26 cellular contexts compared by ENCODE assay signal in the genomic region with DNA sequence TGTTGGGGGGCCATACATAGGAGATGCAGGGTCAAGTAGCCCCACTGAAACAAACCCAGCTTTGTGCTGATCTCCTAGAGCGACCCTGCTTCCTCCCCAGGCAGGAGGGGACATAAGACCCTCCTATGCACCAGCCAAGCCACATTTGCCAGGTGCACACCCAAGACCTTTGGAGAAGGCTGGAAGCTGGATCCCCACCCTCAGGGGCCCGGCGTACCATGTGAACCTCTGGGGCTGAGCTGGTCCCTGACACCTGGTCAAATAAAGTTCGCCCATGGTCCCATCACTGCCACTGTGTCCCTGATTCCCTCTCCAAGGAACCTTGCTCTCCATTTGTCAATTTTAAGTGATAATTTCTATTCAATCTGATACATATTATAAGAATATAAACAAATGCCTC.
"Had no signal": no experiment of that assay in that cellular context is flagged by ENCODE, and none has a peak within 500 bp of the region (broad histone marks: within the 10 kb centered on the region; RNA-seq: fewer than 3 reads in every experiment).

No MANE protein-coding gene starts in this region.

- H3K27ac Mint-ChIP-seq: naive thymus-derived CD4-positive, alpha-beta T cell; natural killer cell; nephron; stimulated activated memory B cell treated with anti-CD40 and anti-IgM and Interleukin-4, amounts not matched to agents 10 μg/mL and 1 μg/mL and 100 μg/mL, for 72 hours; stimulated activated naive CD8-positive, alpha-beta T cell treated with anti-CD3 and anti-CD28 coated beads, Interleukin-15, amount 100 ng/mL, for 72 hours; type B pancreatic cell had no signal

- H3K27ac ChIP-seq: neural progenitor cell, neutrophil, pancreas, prostate gland, right lobe of liver, suprapubic skin, testis, tibial artery, transverse colon, upper lobe of right lung, uterus had no signal

- DNase-seq: naive thymus-derived CD4-positive, alpha-beta T cell; natural killer cell; nucleus accumbens; pancreas; right lobe of liver; sigmoid colon; small intestine; stimulated activated CD4-positive, alpha-beta T cell treated with anti-CD3 and anti-CD28 coated beads, Interleukin-15, amount 100 ng/mL, for 24 hours; stimulated activated CD4-positive, alpha-beta T cell treated with anti-CD3 and anti-CD28 coated beads, Interleukin-2, amount 100 ng/mL, for 24 hours; stimulated activated CD4-positive, alpha-beta T cell treated with anti-CD3 and anti-CD28 coated beads, Interleukin-2, amount 100 ng/mL, for 48 hours; stimulated activated CD4-positive, alpha-beta T cell treated with anti-CD3 and anti-CD28 coated beads, Interleukin-4, amount 100 ng/mL, for 24 hours; stimulated activated naive CD4-positive, alpha-beta T cell; stimulated activated naive CD8-positive, alpha-beta T cell treated with anti-CD3 and anti-CD28 coated beads, Interleukin-15, amount 100 ng/mL, for 72 hours; stimulated activated naive CD8-positive, alpha-beta T cell treated with anti-CD3 and anti-CD28 coated beads, Interleukin-15, Interleukin-2, amounts not matched to agents 100 U/mL and 50 U/mL, for 24 hours; testis; tibial artery; transverse colon; upper lobe of right lung; uterus had no signal

- H3K36me3 Mint-ChIP-seq: natural killer cell; neural progenitor cell; stimulated activated memory B cell treated with anti-CD40 and anti-IgM and Interleukin-4, amounts not matched to agents 10 μg/mL and 1 μg/mL and 100 μg/mL, for 72 hours; type B pancreatic cell had no signal

- H3K9ac ChIP-seq: neural progenitor cell had no signal

- H3K4me1 ChIP-seq: neural progenitor cell, pancreas, prostate gland, right lobe of liver, suprapubic skin, testis, tibial artery, transverse colon, upper lobe of right lung, uterus had no signal

- H3K9me3 ChIP-seq: neutrophil, pancreas, prostate gland, right lobe of liver, sigmoid colon, suprapubic skin, testis, tibial artery, transverse colon, upper lobe of right lung, uterus had no signal

- H3K36me3 ChIP-seq: neural progenitor cell, neutrophil, pancreas, prostate gland, right lobe of liver, sigmoid colon, suprapubic skin, tibial artery, transverse colon, upper lobe of right lung, uterus had no signal

- H3K4me3 Mint-ChIP-seq: naive thymus-derived CD4-positive, alpha-beta T cell; natural killer cell; nephron; neural progenitor cell; stimulated activated memory B cell treated with anti-CD40 and anti-IgM and Interleukin-4, amounts not matched to agents 10 μg/mL and 1 μg/mL and 100 μg/mL, for 72 hours; stimulated activated naive CD8-positive, alpha-beta T cell treated with anti-CD3 and anti-CD28 coated beads, Interleukin-15, amount 100 ng/mL, for 72 hours; type B pancreatic cell had no signal

- H3K4me3 ChIP-seq: neural progenitor cell, pancreas, prostate gland, right lobe of liver, sigmoid colon, suprapubic skin, testis, tibial artery, transverse colon, upper lobe of right lung, uterus had no signal

- H3K4me1 Mint-ChIP-seq: naive thymus-derived CD4-positive, alpha-beta T cell; natural killer cell; neural progenitor cell; stimulated activated memory B cell treated with anti-CD40 and anti-IgM and Interleukin-4, amounts not matched to agents 10 μg/mL and 1 μg/mL and 100 μg/mL, for 72 hours; stimulated activated naive CD8-positive, alpha-beta T cell treated with anti-CD3 and anti-CD28 coated beads, Interleukin-15, amount 100 ng/mL, for 72 hours had no signal

- H3K27me3 ChIP-seq: neural progenitor cell, neutrophil, pancreas, right lobe of liver, sigmoid colon, testis, transverse colon, upper lobe of right lung, uterus had no signal

- H3K9me3 Mint-ChIP-seq: natural killer cell, type B pancreatic cell had no signal
